1 cellular context compared by ENCODE assay signal in the genomic region with DNA sequence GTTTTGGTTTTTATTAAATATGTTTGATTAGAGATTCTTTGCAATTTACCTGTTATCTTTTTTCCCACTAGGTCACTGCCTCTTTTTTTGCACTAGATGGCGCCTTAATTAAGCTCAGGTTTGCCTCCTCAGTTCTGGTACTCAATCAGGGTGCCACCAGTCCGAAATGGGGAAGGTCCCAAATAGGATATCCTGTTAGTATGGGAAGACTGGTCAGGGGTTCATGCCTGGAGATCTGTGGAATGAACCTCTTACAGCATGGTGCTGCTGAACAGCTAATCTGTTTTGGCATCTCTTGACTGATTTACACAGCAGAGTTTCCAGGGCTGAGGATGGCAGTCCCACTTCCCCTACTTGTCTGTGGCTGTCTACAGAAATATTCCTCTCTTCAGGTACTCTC.
TF ChIP-seq lines count a peak whose summit lies in the region.

No MANE protein-coding gene starts in this region.

TF ChIP-seq in H1, 55 proteins besides CTCF, POLR2A, EP300 and RAD21:
- TF ChIP-seq, protein P1, sequence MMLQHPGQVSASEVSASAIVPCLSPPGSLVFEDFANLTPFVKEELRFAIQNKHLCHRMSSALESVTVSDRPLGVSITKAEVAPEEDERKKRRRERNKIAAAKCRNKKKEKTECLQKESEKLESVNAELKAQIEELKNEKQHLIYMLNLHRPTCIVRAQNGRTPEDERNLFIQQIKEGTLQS (IDR thresholded peaks at IDR 0.05; ENCODE audit: insufficient read depth, low read depth, low read length), result no peak
- TF ChIP-seq SUZ12 (IDR thresholded peaks at IDR 0.05; ENCODE audit: low read length) (no peak), NRF1 (IDR thresholded peaks at IDR 0.05; ENCODE audit: low read depth, low read length) (no peak), JUN (IDR thresholded peaks at IDR 0.05; ENCODE audit: low read depth, low read length) (no peak), HDAC6 (IDR thresholded peaks at IDR 0.05; ENCODE audit: low read depth, low read length) (no peak), CHD1 (IDR thresholded peaks at IDR 0.05; ENCODE audit: low read depth, low read length) (no peak), SIRT6 (IDR thresholded peaks at IDR 0.05; ENCODE audit: low read length) (no peak), POU5F1 (IDR thresholded peaks at IDR 0.05; ENCODE audit: low read depth, low read length) (no peak), EZH2 (IDR thresholded peaks at IDR 0.05; ENCODE audit: low read depth, low read length, severe bottlenecking) (no peak), RNF2 (IDR thresholded peaks at IDR 0.05; ENCODE audit: borderline replicate concordance, low read depth, low read length, missing control alignments, poor library complexity, severe bottlenecking) (no peak), CHD2 (IDR thresholded peaks at IDR 0.05; ENCODE audit: low read length) (no peak), SIN3A (conservative IDR thresholded peaks at IDR 0.05 in 1 of 2, IDR thresholded peaks at IDR 0.05 in 1 of 2; ENCODE audit: low read depth in 1 of 2, low read length in 2 of 2) (no peak), GTF2F1 (IDR thresholded peaks at IDR 0.05; ENCODE audit: borderline replicate concordance, low read depth, low read length) (no peak), RXRA (IDR thresholded peaks at IDR 0.05; ENCODE audit: insufficient read depth, low read depth, low read length) (no peak), TAF7 (optimal IDR thresholded peaks at IDR 0.05; ENCODE audit: borderline replicate concordance, low read depth, low read length) (no peak), TEAD4 (IDR thresholded peaks at IDR 0.05; ENCODE audit: low read depth, low read length) (no peak), ASH2L (IDR thresholded peaks at IDR 0.05; ENCODE audit: low read length) (no peak)
- TF ChIP-seq, protein P2, sequence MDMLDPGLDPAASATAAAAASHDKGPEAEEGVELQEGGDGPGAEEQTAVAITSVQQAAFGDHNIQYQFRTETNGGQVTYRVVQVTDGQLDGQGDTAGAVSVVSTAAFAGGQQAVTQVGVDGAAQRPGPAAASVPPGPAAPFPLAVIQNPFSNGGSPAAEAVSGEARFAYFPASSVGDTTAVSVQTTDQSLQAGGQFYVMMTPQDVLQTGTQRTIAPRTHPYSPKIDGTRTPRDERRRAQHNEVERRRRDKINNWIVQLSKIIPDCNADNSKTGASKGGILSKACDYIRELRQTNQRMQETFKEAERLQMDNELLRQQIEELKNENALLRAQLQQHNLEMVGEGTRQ (IDR thresholded peaks at IDR 0.05; ENCODE audit: low read length), result no peak
- TF ChIP-seq, protein P3, sequence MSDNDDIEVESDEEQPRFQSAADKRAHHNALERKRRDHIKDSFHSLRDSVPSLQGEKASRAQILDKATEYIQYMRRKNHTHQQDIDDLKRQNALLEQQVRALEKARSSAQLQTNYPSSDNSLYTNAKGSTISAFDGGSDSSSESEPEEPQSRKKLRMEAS (IDR thresholded peaks at IDR 0.05), result no peak
- TF ChIP-seq, protein P4, sequence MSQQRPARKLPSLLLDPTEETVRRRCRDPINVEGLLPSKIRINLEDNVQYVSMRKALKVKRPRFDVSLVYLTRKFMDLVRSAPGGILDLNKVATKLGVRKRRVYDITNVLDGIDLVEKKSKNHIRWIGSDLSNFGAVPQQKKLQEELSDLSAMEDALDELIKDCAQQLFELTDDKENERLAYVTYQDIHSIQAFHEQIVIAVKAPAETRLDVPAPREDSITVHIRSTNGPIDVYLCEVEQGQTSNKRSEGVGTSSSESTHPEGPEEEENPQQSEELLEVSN (IDR thresholded peaks at IDR 0.05), result no peak
